ENCODE assay signal across 9 cellular contexts in genomic region chr17:48012151-48012520, GRCh38. TPM values are rescaled to one million over a fixed set of nuclear protein-coding genes. Genes with fewer than 3 reads are reported as not detected.
A peak's percentile ranks its signal among the peaks of the same experiment; 100 is the strongest.
DNase-seq lines count a peak whose midpoint lies in the region; ATAC-seq, FAIRE-seq and TF ChIP-seq lines count a peak whose summit lies in the region.
"Had no signal": no experiment of that assay in that cellular context is flagged by ENCODE, and none has a peak within 500 bp of the region (broad histone marks: within the 10 kb centered on the region; RNA-seq: fewer than 3 reads in every experiment).

No MANE protein-coding gene starts in this region.

- WGBS in mesenchymal stem cell, result under 1% methylated on average over 30 of the region's 34 CpGs

- H3K18ac ChIP-seq in mesenchymal stem cell (ENCODE audit: low read depth in 1 of 2, low read length in 2 of 2), result peak overlapping the region; percentile 28 to 46

- H3K9me3 ChIP-seq in mesenchymal stem cell (ENCODE audit: control insufficient read depth, low read length), result no peaks in the 10 kb centered on the region
- H3K9me3 ChIP-seq in MG63, result no peaks in the 10 kb centered on the region

- H3K27ac ChIP-seq in mesenchymal stem cell (ENCODE audit: low read length, poor library complexity, severe bottlenecking), result no peak overlapping the region

- no peak overlapping the region for H4K91ac ChIP-seq in mesenchymal stem cell (ENCODE audit: low read length)

- POLR2A ChIA-PET in WTC11 (lab: Charles Lee), result interaction anchor here (0.6 to 1.0 kb wide), 5 partner anchors 9 to 673 kb away, joined by 3 to 9 read pairs (median 4); no protein-coding TSS in a partner anchor

- FAIRE-seq in GM12892 (lab: Jason Lieb, UNC), result peak; percentile 89

- no peak overlapping the region for H2BK5ac ChIP-seq in mesenchymal stem cell (ENCODE audit: low read depth, low read length, poor library complexity, severe bottlenecking)

- no peak overlapping the region for H3K23ac ChIP-seq in mesenchymal stem cell (ENCODE audit: low read length in 2 of 2)

- H3K14ac ChIP-seq in mesenchymal stem cell (ENCODE audit: low read length in 2 of 2), result no peak overlapping the region

- H2AFZ ChIP-seq in mesenchymal stem cell (ENCODE audit: low read depth, low read length), result no peak overlapping the region

- peaks cover 8 to 29% of the 10 kb centered on the region in 2 experiments for H3K27me3 ChIP-seq in mesenchymal stem cell (ENCODE audit: control insufficient read depth in 1 of 2, insufficient read depth in 1 of 2, low read length in 2 of 2)
- H3K27me3 ChIP-seq in MG63, result 0 out of 2 replicates have a peak, but pooled peaks cover 2% of the 10 kb centered on the region

- H3K4me2 ChIP-seq in mesenchymal stem cell (ENCODE audit: low read length, poor library complexity, severe bottlenecking), result peak overlapping the region; percentile 46

- TF ChIP-seq CTCF in WTC11 (IDR thresholded peaks at IDR 0.05) (no peak), chondrocyte (IDR thresholded peaks at IDR 0.05) (no peak)

- H3K79me1 ChIP-seq in mesenchymal stem cell (replicated peaks; ENCODE audit: low read length, poor library complexity, severe bottlenecking), result no peaks in the 10 kb centered on the region

- H2BK15ac ChIP-seq in mesenchymal stem cell (ENCODE audit: low read depth, poor library complexity, severe bottlenecking), result no peak overlapping the region

- H2BK120ac ChIP-seq in mesenchymal stem cell (ENCODE audit: low read depth, low read length), result no peak overlapping the region

- H3K9me3 Mint-ChIP-seq in WTC11 (no peaks in the 10 kb centered on the region; the same call in 1 of the 2 replicates), chondrocyte (ENCODE audit: low read depth) (no peaks in the 10 kb centered on the region)
- no peaks in the 10 kb centered on the region for H3K9me3 Mint-ChIP-seq in stimulated activated naive B cell treated with anti-CD40 and anti-IgM and Interleukin-4, amounts not matched to agents 10 μg/mL and 1 μg/mL and 100 μg/mL, for 72 hours

- H3K36me3 ChIP-seq in mesenchymal stem cell (ENCODE audit: control insufficient read depth in 1 of 2, insufficient read depth in 2 of 2, low read depth in 1 of 2, low read length in 2 of 2) (no peaks in the 10 kb centered on the region), MG63 (no peaks in the 10 kb centered on the region)

- H3K9ac ChIP-seq in mesenchymal stem cell (ENCODE audit: low read length), result peak overlapping the region; percentile 67

- H2BK12ac ChIP-seq in mesenchymal stem cell (ENCODE audit: low read length in 2 of 2), result no peak overlapping the region

- H4K8ac ChIP-seq in mesenchymal stem cell (ENCODE audit: low read length), result peak overlapping the region; percentile 98

- H3K4me3 ChIP-seq in mesenchymal stem cell (ENCODE audit: insufficient read depth in 1 of 2, low read depth in 1 of 2, low read length in 2 of 2) (peak overlapping the region; percentile 57 to 71), MG63 (no peak overlapping the region)

- CTCF ChIA-PET in WTC11 (lab: Charles Lee), result interaction anchor here (0.6 to 12.8 kb wide), 34 partner anchors 9 to 211 kb away, joined by 3 to 242 read pairs (median 6); partner anchors contain the start of genes CDK5RAP3, LRRC46, MRPL10 and NFE2L1

- no peak for TF ChIP-seq POLR2A in GM12892 (IDR thresholded peaks at IDR 0.05; ENCODE audit: low read depth, low read length)

- H3K4me1 Mint-ChIP-seq in WTC11 (peaks cover 19% of the 10 kb centered on the region), chondrocyte (ENCODE audit: low read depth) (peaks cover 14% of the 10 kb centered on the region)
- H3K4me1 Mint-ChIP-seq in stimulated activated naive B cell treated with anti-CD40 and anti-IgM and Interleukin-4, amounts not matched to agents 10 μg/mL and 1 μg/mL and 100 μg/mL, for 72 hours, result peaks cover 10 to 22% of the 10 kb centered on the region in 2 donors

- no peak overlapping the region for H2AK5ac ChIP-seq in mesenchymal stem cell (ENCODE audit: low read length, severe bottlenecking)

- H3K36me3 Mint-ChIP-seq in WTC11, result no peaks in the 10 kb centered on the region
- H3K36me3 Mint-ChIP-seq in chondrocyte (ENCODE audit: low read depth), result no peaks in the 10 kb centered on the region
- H3K36me3 Mint-ChIP-seq in stimulated activated naive B cell treated with anti-CD40 and anti-IgM and Interleukin-4, amounts not matched to agents 10 μg/mL and 1 μg/mL and 100 μg/mL, for 72 hours, result no peaks in the 10 kb centered on the region

- peak; percentile 45 for ATAC-seq in WTC11
- ATAC-seq in stimulated activated naive B cell treated with anti-CD40 and anti-IgM and Interleukin-4, amounts not matched to agents 10 μg/mL and 1 μg/mL and 100 μg/mL, for 72 hours (replicated peaks), result peak; percentile 81

- H3K27ac Mint-ChIP-seq in WTC11, result no peak overlapping the region
- no peak overlapping the region for H3K27ac Mint-ChIP-seq in chondrocyte (ENCODE audit: unreplicated experiment)
- H3K27ac Mint-ChIP-seq in stimulated activated naive B cell treated with anti-CD40 and anti-IgM and Interleukin-4, amounts not matched to agents 10 μg/mL and 1 μg/mL and 100 μg/mL, for 72 hours, result no peak overlapping the region

- peaks cover 7% of the 10 kb centered on the region for H3K4me1 ChIP-seq in mesenchymal stem cell (ENCODE audit: control insufficient read depth, insufficient read depth, low read depth, low read length)

- no peak overlapping the region for H3K4ac ChIP-seq in mesenchymal stem cell (ENCODE audit: low read depth in 1 of 2, low read length in 2 of 2)

- DNase-seq in GM12892 (ENCODE audit: insufficient read length), result peak; percentile 84
- DNase-seq in NCI-H146 (lab: John Stamatoyannopoulos, UW), result peak; percentile 89
- peak; percentile 75 for DNase-seq in WTC11 (ENCODE audit: low spot score)
- no peak for DNase-seq in chondrocyte (ENCODE audit: low spot score)
- DNase-seq in mesenchymal stem cell, result no peak
- DNase-seq in stimulated activated naive B cell treated with anti-CD40 and anti-IgM and Interleukin-4, amounts not matched to agents 10 μg/mL and 1 μg/mL and 100 μg/mL, for 72 hours, result peak; percentile 41
- DNase-seq in MG63, result no peak
- no peak for DNase-seq in NK-92 (lab: John Stamatoyannopoulos, UW; ENCODE audit: unreplicated experiment)

- H3K27me3 Mint-ChIP-seq in WTC11 (ENCODE audit: low read depth) (peaks cover 26% of the 10 kb centered on the region), chondrocyte (ENCODE audit: low read depth) (peaks cover 6% of the 10 kb centered on the region)
- peaks cover 53% of the 10 kb centered on the region in 2 donors for H3K27me3 Mint-ChIP-seq in stimulated activated naive B cell treated with anti-CD40 and anti-IgM and Interleukin-4, amounts not matched to agents 10 μg/mL and 1 μg/mL and 100 μg/mL, for 72 hours

- H3K4me3 Mint-ChIP-seq in WTC11, result peak overlapping the region; percentile 88
- H3K4me3 Mint-ChIP-seq in chondrocyte (ENCODE audit: unreplicated experiment), result peak overlapping the region; percentile 72
- peak overlapping the region; percentile 83 to 86 for H3K4me3 Mint-ChIP-seq in stimulated activated naive B cell treated with anti-CD40 and anti-IgM and Interleukin-4, amounts not matched to agents 10 μg/mL and 1 μg/mL and 100 μg/mL, for 72 hours

TF ChIP-seq in WTC11, 78 proteins besides CTCF, POLR2A, EP300 and RAD21 (continues in another document):
- TF ChIP-seq NFYB (CRISPR knock-in tag; conservative IDR thresholded peaks at IDR 0.05; ENCODE audit: low read depth), result no peak
- TF ChIP-seq MAX (CRISPR knock-in tag; IDR thresholded peaks at IDR 0.05), result 0 out of 2 replicates have a peak, but pooled peaks have one; percentile 23
- 0 out of 2 replicates have a peak, but pooled peaks have one; percentile 48 for TF ChIP-seq FOXP1 (CRISPR knock-in tag; IDR thresholded peaks at IDR 0.05; ENCODE audit: borderline replicate concordance)
- TF ChIP-seq FOXK1 (CRISPR knock-in tag; IDR thresholded peaks at IDR 0.05), result 0 out of 2 replicates have a peak, but pooled peaks have one; percentile 26
- TF ChIP-seq ERG (CRISPR knock-in tag; IDR thresholded peaks at IDR 0.05), result no peak

RNA-seq across cellular contexts. Expression of gene COPZ2, which starts 25.5 kb away (rescaled TPM):
- 2.6 TPM for polyA plus RNA-seq in GM12892 (2012; ENCODE audit: missing spikeins)
- total RNA-seq in WTC11 (2021) (0.37 to 0.44 TPM in 2 of 3 replicates, not detected in the other), chondrocyte (157 to 228 TPM (median 219 TPM) in 3 replicates)
- 148 TPM for polyA plus RNA-seq in mesenchymal stem cell (2013, experiment 1 of 2)
- polyA plus RNA-seq in mesenchymal stem cell (2013, experiment 2 of 2), result 153 TPM
- 91.7 and 130 TPM in 2 replicates for total RNA-seq in MG63 (2014; rRNA removed; shearing (Covaris generic); ENCODE audit: low replicate concordance)

RNA-seq across cellular contexts. Expression of gene NFE2L1, which starts 36.0 kb away (rescaled TPM):
- 42.1 TPM for polyA plus RNA-seq in GM12892 (2012; ENCODE audit: missing spikeins)
- 130 to 149 TPM (median 131 TPM) in 3 replicates for total RNA-seq in WTC11 (2021)
- 290 to 445 TPM (median 444 TPM) in 3 replicates for total RNA-seq in chondrocyte
- polyA plus RNA-seq in mesenchymal stem cell (2013, experiment 1 of 2), result 172 TPM
- 169 TPM for polyA plus RNA-seq in mesenchymal stem cell (2013, experiment 2 of 2)
- total RNA-seq in MG63 (2014; rRNA removed; shearing (Covaris generic); ENCODE audit: low replicate concordance), result 33.6 and 47.7 TPM in 2 replicates

RNA-seq across cellular contexts. Expression of gene CDK5RAP3, which starts 41.2 kb away (rescaled TPM):
- 167 TPM for polyA plus RNA-seq in GM12892 (2012; ENCODE audit: missing spikeins)
- total RNA-seq in WTC11 (2021) (128 to 143 TPM (median 138 TPM) in 3 replicates), chondrocyte (99.2 to 123 TPM (median 105 TPM) in 3 replicates)
- 75.6 TPM for polyA plus RNA-seq in mesenchymal stem cell (2013, experiment 1 of 2)
- 69.9 TPM for polyA plus RNA-seq in mesenchymal stem cell (2013, experiment 2 of 2)
- total RNA-seq in MG63 (2014; rRNA removed; shearing (Covaris generic); ENCODE audit: low replicate concordance), result 53.3 and 59.4 TPM in 2 replicates

RNA-seq across cellular contexts. Expression of gene PRR15L, which starts 54.5 kb away (rescaled TPM):
- polyA plus RNA-seq in GM12892 (2012; ENCODE audit: missing spikeins), result 0.17 TPM
- total RNA-seq in WTC11 (2021) (0.59 to 1.1 TPM (median 1.1 TPM) in 3 replicates), chondrocyte (not detected in 3 replicates)
- not detected for polyA plus RNA-seq in mesenchymal stem cell (2013, experiment 1 of 2)
- polyA plus RNA-seq in mesenchymal stem cell (2013, experiment 2 of 2), result not detected
- total RNA-seq in MG63 (2014; rRNA removed; shearing (Covaris generic); ENCODE audit: low replicate concordance), result not detected in 2 replicates
- total RNA-seq: activated CD8-positive, alpha-beta memory T cell treated with anti-CD3 and anti-CD28 coated beads for 36 hours had no signal

Comparison
In these comparisons a context has a peak if more than half of its experiments do, and no peak if none do; other contexts are left out.
1. DNase-seq: peak in GM12892 (single experiment), NCI-H146 (single experiment), WTC11 (single experiment) and stimulated activated naive B cell treated with anti-CD40 and anti-IgM and Interleukin-4, amounts not matched to agents 10 μg/mL and 1 μg/mL and 100 μg/mL, for 72 hours (single experiment); none in chondrocyte (single experiment), mesenchymal stem cell (single experiment), MG63 (single experiment) and NK-92 (single experiment).
2. RNA of gene COPZ2, which starts 25.5 kb away (total RNA-seq): 157 to 228 TPM in chondrocyte and 91.7 to 130 TPM in MG63; 0.37 to 0.44 TPM in WTC11; every median in the first group is over 10 times any median in the second.
3. Peak in every context shown above with its lines, with median percentiles within 50 percentile points of each other: H3K4me3 Mint-ChIP-seq.